Comparison of ENCODE assay signal across 10 cellular contexts in the genomic region with DNA sequence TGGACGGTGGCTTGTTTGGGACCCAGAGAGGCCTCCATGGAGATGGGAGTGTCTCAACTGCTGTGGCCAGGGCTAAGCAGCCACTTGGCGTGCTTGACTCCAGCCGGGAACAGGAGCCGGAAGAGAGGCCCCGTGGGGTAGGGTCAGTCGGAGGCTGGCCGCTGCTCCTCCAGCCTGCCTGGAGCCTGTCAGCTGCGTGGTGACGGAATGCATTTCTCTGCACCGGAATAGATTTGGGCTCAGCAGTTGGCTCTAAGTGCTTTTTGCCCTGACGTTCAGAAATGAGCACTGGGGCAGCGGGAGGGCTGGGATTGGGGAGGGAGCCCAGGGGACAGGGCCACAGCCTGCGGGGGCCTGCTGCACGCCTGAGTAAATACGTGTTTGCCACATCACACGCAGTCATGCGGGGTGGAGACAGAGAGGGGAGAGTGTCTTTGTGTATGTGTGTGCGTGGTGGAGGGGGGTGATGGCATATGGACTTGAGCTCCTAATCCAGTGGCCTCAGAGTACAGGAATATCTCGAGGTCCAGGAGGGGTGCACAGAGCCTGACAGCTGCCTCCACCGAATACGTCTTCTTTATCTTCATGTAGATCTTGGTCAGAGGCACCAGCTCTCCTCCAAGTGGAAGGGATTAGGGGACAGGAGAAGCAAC.
A peak's percentile ranks its signal among the peaks of the same experiment; 100 is the strongest.
DNase-seq lines count a peak whose midpoint lies in the region; ATAC-seq and TF ChIP-seq lines count a peak whose summit lies in the region.
"Had no signal": no experiment of that assay in that cellular context is flagged by ENCODE, and none has a peak within 500 bp of the region (broad histone marks: within the 10 kb centered on the region; RNA-seq: fewer than 3 reads in every experiment).

No MANE protein-coding gene starts in this region.

- H3K27ac ChIP-seq in Panc1 (ENCODE audit: low read length) (no peak overlapping the region), tibial artery (no peak overlapping the region), colonic mucosa (no peak overlapping the region)

- ATAC-seq in Panc1 = 0 out of 2 replicates have a peak, but pooled peaks have one; percentile 4

- 58 to 69% methylated on average over 21 of the region's 21 CpGs for WGBS in lower leg skin, 2 donors

- no peak for TF ChIP-seq POLR2A in lower leg skin (IDR thresholded peaks at IDR 0.05)

- no peaks in the 10 kb centered on the region for H3K4me1 ChIP-seq in Panc1 (ENCODE audit: control insufficient read depth, insufficient read depth, low read length)
- peaks cover 0 to 11% (median 4%) of the 10 kb centered on the region in 4 donors for H3K4me1 ChIP-seq in tibial artery
- no peaks in the 10 kb centered on the region for H3K4me1 ChIP-seq in colonic mucosa

- H3K9me3 ChIP-seq in Panc1 (ENCODE audit: control insufficient read depth, insufficient read depth, low read depth, low read length) (no peaks in the 10 kb centered on the region), tibial artery (no peaks in the 10 kb centered on the region), colonic mucosa (no peaks in the 10 kb centered on the region)

- CTCF ChIA-PET in Panc1 (lab: Charles Lee) = interaction anchor here (0.6 kb wide), 1 partner anchor 111 kb away, joined by 3 read pairs; no protein-coding TSS in a partner anchor

- BruUV-seq in Panc1 (replicated peaks; lab: Mats Ljungman, UMichigan) = no TSS peak

- H3K27me3 ChIP-seq in Panc1 (ENCODE audit: control insufficient read depth, insufficient read depth, low read length) (peaks cover 2% of the 10 kb centered on the region; the same call in 1 of the 2 replicates), tibial artery (peaks cover 0 to 1% of the 10 kb centered on the region in 2 donors), colonic mucosa (no peaks in the 10 kb centered on the region)

- H3K9ac ChIP-seq in colonic mucosa (ENCODE audit: low read depth in 2 of 2, low read length in 2 of 2) = no peak overlapping the region

- in situ Hi-C loops in Panc1 (cut with HindIII; ENCODE audit: low pct_unique_long_range_greater_than_20kb, low sequenced_read_pairs) = no loop called here

- H3K4me3 ChIP-seq in Panc1 (ENCODE audit: low read depth in 2 of 2, low read length in 2 of 2) = no peak overlapping the region
- no peak overlapping the region for H3K4me3 ChIP-seq in fibroblast of pulmonary artery (replicated peaks; ENCODE audit: low read depth, low read length)
- H3K4me3 ChIP-seq in tibial artery = no peak overlapping the region
- no peak overlapping the region for H3K4me3 ChIP-seq in colonic mucosa
- no peak overlapping the region for H3K4me3 ChIP-seq in lower leg skin (ENCODE audit: low read depth, poor library complexity, severe bottlenecking)

- TF ChIP-seq CTCF in Panc1 (IDR thresholded peaks at IDR 0.05) (no peak), fibroblast of pulmonary artery (IDR thresholded peaks at IDR 0.05; ENCODE audit: low read length, missing control alignments) (no peak), tibial artery (IDR thresholded peaks at IDR 0.05) (no peak), colonic mucosa (IDR thresholded peaks at IDR 0.05) (no peak), lower leg skin (IDR thresholded peaks at IDR 0.05) (no peak)

- POLR2A ChIA-PET in Panc1 (lab: Charles Lee) = no interaction called here

- DNase-seq in Panc1 (ENCODE audit: low read depth, low spot score) = no peak
- DNase-seq in fibroblast of pulmonary artery (ENCODE audit: low read depth) = peak; percentile 64
- peak; percentile 12 for DNase-seq in midbrain (lab: John Stamatoyannopoulos, UW)
- DNase-seq in tibial artery = peak; percentile 42 to 71
- no peak for DNase-seq in colonic mucosa
- DNase-seq in stimulated activated CD4-positive, alpha-beta T cell treated with anti-CD3 and anti-CD28 coated beads, Interleukin-2, amount 100 ng/mL, for 24 hours = no peak
- no peak for DNase-seq in central memory CD4-positive, alpha-beta T cell
- DNase-seq in lower leg skin (ENCODE audit: low spot score in 2 of 2) = no peak
- DNase-seq: DMS 273 treated with DMSO at 0.1 percent for 48 hours, NCI-H345 had no signal

- intact Hi-C loops in Panc1 (cut with micrococcal nuclease; ENCODE audit: unreplicated experiment) = no loop called here
- intact Hi-C loops in tibial artery (cut with DNase I; ENCODE audit: low total_unique reads) = no loop called here
- intact Hi-C loops in colonic mucosa (cut with DNase I) = no loop called here
- intact Hi-C loops in lower leg skin (cut with DNase I; ENCODE audit: low total_unique reads) = no loop called here

- H3K36me3 ChIP-seq in Panc1 (ENCODE audit: control insufficient read depth, insufficient read depth, low read length) (no peaks in the 10 kb centered on the region), tibial artery (no peaks in the 10 kb centered on the region), colonic mucosa (no peaks in the 10 kb centered on the region)

Comparison
In these comparisons a context has a peak if more than half of its experiments do, and no peak if none do; other contexts are left out.
1. DNase-seq: peak in fibroblast of pulmonary artery (single experiment), midbrain (single experiment) and tibial artery (2 of 2); none in Panc1 (single experiment), colonic mucosa (single experiment), stimulated activated CD4-positive, alpha-beta T cell treated with anti-CD3 and anti-CD28 coated beads, Interleukin-2, amount 100 ng/mL, for 24 hours (0 of 2), central memory CD4-positive, alpha-beta T cell (single experiment) and lower leg skin (0 of 2).